In genomic region chr18:33288082-33288716, GRCh38 we compare ENCODE assay signal across 37 cellular contexts.
"Had no signal": no experiment of that assay in that cellular context is flagged by ENCODE, and none has a peak within 500 bp of the region (broad histone marks: within the 10 kb centered on the region; RNA-seq: fewer than 3 reads in every experiment).

No MANE protein-coding gene starts in this region.

- FAIRE-seq: bronchial epithelial cell, TTC549 had no signal

- DNase-seq: activated CD4-positive, alpha-beta memory T cell treated with anti-CD3 and anti-CD28 coated beads, Interleukin-2, amount 10 ng/mL, durations not matched to agents 7 days and 5 days; activated CD4-positive, alpha-beta T cell treated with anti-CD3 and anti-CD28 coated beads for 1 hour; activated CD4-positive, alpha-beta T cell treated with anti-CD3 and anti-CD28 coated beads for 36 hours; activated CD4-positive, alpha-beta T cell treated with anti-CD3 and anti-CD28 coated beads for 48 hours; activated CD4-positive, alpha-beta T cell treated with anti-CD3 and anti-CD28 coated beads, Interleukin-2, amount 10 ng/mL, durations not matched to agents 7 days and 5 days; activated CD4-positive, alpha-beta T cell treated with anti-CD3 and anti-CD28 coated beads, Interleukin-2, amount 50 U/mL, for 48 hours; activated CD4-positive, CD25-positive, alpha-beta regulatory T cell; activated CD8-positive, alpha-beta memory T cell treated with anti-CD3 and anti-CD28 coated beads for 24 hours; activated CD8-positive, alpha-beta memory T cell treated with anti-CD3 and anti-CD28 coated beads, Interleukin-2, amount 10 ng/mL, durations not matched to agents 7 days and 5 days; activated CD8-positive, alpha-beta memory T cell treated with anti-CD3 and anti-CD28 coated beads, Interleukin-2, amount 50 U/mL, for 48 hours; activated CD8-positive, alpha-beta T cell treated with anti-CD3 and anti-CD28 coated beads, Interleukin-2, amount 10 ng/mL, durations not matched to agents 7 days and 5 days; activated effector memory CD4-positive, alpha-beta T cell treated with Interleukin-2 at 50 U/mL for 16 hours; activated gamma-delta T cell; activated naive CD4-positive, alpha-beta T cell treated with anti-CD3 and anti-CD28 coated beads, Interleukin-2, amount 10 ng/mL, durations not matched to agents 7 days and 5 days; activated naive CD4-positive, alpha-beta T cell treated with Interleukin-2 at 50 U/mL for 16 hours; activated naive CD8-positive, alpha-beta T cell treated with anti-CD3 and anti-CD28 coated beads, Interleukin-2, amount 10 ng/mL, durations not matched to agents 7 days and 5 days; activated naive CD8-positive, alpha-beta T cell treated with anti-CD3 and anti-CD28 coated beads, Interleukin-2, amount 50 U/mL, for 24 hours; activated T-cell treated with anti-CD3 and anti-CD28 coated beads, Interleukin-2, amount 50 U/mL, for 24 hours; activated T-cell treated with anti-CD3 and anti-CD28 coated beads, Interleukin-2, amount 50 U/mL, for 48 hours; amygdala; anterior cingulate cortex; central memory CD4-positive, alpha-beta T cell; T-helper 1 cell; T-helper 2 cell; T-helper 9 cell had no signal

- H3K27ac ChIP-seq: ascending aorta, cardiac muscle cell, VCaP had no signal

- H3K27me3 Mint-ChIP-seq: activated CD4-positive, alpha-beta memory T cell treated with anti-CD3 and anti-CD28 coated beads, Interleukin-2, amount 10 ng/mL, durations not matched to agents 7 days and 5 days; activated CD4-positive, alpha-beta T cell treated with anti-CD3 and anti-CD28 coated beads for 36 hours; activated CD4-positive, alpha-beta T cell treated with anti-CD3 and anti-CD28 coated beads, Interleukin-2, amount 10 ng/mL, durations not matched to agents 7 days and 5 days; activated CD8-positive, alpha-beta memory T cell treated with anti-CD3 and anti-CD28 coated beads, Interleukin-2, amount 10 ng/mL, durations not matched to agents 7 days and 5 days; activated naive CD4-positive, alpha-beta T cell treated with anti-CD3 and anti-CD28 coated beads, Interleukin-2, amount 10 ng/mL, durations not matched to agents 7 days and 5 days; activated naive CD4-positive, alpha-beta T cell treated with anti-CD3 and anti-CD28 coated beads, Interleukin-2, amount 50 U/mL, for 24 hours; activated naive CD8-positive, alpha-beta T cell; activated naive CD8-positive, alpha-beta T cell treated with anti-CD3 and anti-CD28 coated beads, Interleukin-2, amount 10 ng/mL, durations not matched to agents 7 days and 5 days; activated naive CD8-positive, alpha-beta T cell treated with anti-CD3 and anti-CD28 coated beads, Interleukin-2, amount 50 U/mL, for 24 hours; activated T-cell treated with anti-CD3 and anti-CD28 coated beads, Interleukin-2, amount 50 U/mL, for 24 hours; brain had no signal

- H3K27me3 ChIP-seq: ascending aorta, cardiac muscle cell had no signal

- H3K36me3 Mint-ChIP-seq: activated CD8-positive, alpha-beta memory T cell treated with anti-CD3 and anti-CD28 coated beads, Interleukin-2, amount 10 ng/mL, durations not matched to agents 7 days and 5 days; activated naive CD4-positive, alpha-beta T cell treated with anti-CD3 and anti-CD28 coated beads, Interleukin-2, amount 10 ng/mL, durations not matched to agents 7 days and 5 days; activated naive CD4-positive, alpha-beta T cell treated with anti-CD3 and anti-CD28 coated beads, Interleukin-2, amount 50 U/mL, for 24 hours; activated naive CD8-positive, alpha-beta T cell; activated naive CD8-positive, alpha-beta T cell treated with anti-CD3 and anti-CD28 coated beads, Interleukin-2, amount 10 ng/mL, durations not matched to agents 7 days and 5 days; brain had no signal

- H3K4me1 Mint-ChIP-seq: activated CD4-positive, alpha-beta memory T cell treated with anti-CD3 and anti-CD28 coated beads, Interleukin-2, amount 10 ng/mL, durations not matched to agents 7 days and 5 days; activated CD4-positive, alpha-beta T cell treated with anti-CD3 and anti-CD28 coated beads for 36 hours; activated CD4-positive, alpha-beta T cell treated with anti-CD3 and anti-CD28 coated beads, Interleukin-2, amount 10 ng/mL, durations not matched to agents 7 days and 5 days; activated CD8-positive, alpha-beta memory T cell treated with anti-CD3 and anti-CD28 coated beads, Interleukin-2, amount 10 ng/mL, durations not matched to agents 7 days and 5 days; activated naive CD4-positive, alpha-beta T cell treated with anti-CD3 and anti-CD28 coated beads, Interleukin-2, amount 10 ng/mL, durations not matched to agents 7 days and 5 days; activated naive CD4-positive, alpha-beta T cell treated with anti-CD3 and anti-CD28 coated beads, Interleukin-2, amount 50 U/mL, for 24 hours; activated naive CD8-positive, alpha-beta T cell treated with anti-CD3 and anti-CD28 coated beads, Interleukin-2, amount 10 ng/mL, durations not matched to agents 7 days and 5 days; activated naive CD8-positive, alpha-beta T cell treated with anti-CD3 and anti-CD28 coated beads, Interleukin-2, amount 50 U/mL, for 24 hours; brain had no signal

- H3K9me3 ChIP-seq: ascending aorta had no signal

- H3K27ac Mint-ChIP-seq: activated CD4-positive, alpha-beta memory T cell treated with anti-CD3 and anti-CD28 coated beads, Interleukin-2, amount 10 ng/mL, durations not matched to agents 7 days and 5 days; activated CD4-positive, alpha-beta T cell treated with anti-CD3 and anti-CD28 coated beads for 36 hours; activated CD4-positive, alpha-beta T cell treated with anti-CD3 and anti-CD28 coated beads, Interleukin-2, amount 10 ng/mL, durations not matched to agents 7 days and 5 days; activated CD8-positive, alpha-beta memory T cell treated with anti-CD3 and anti-CD28 coated beads, Interleukin-2, amount 10 ng/mL, durations not matched to agents 7 days and 5 days; activated CD8-positive, alpha-beta T cell treated with anti-CD3 and anti-CD28 coated beads, Interleukin-2, amount 10 ng/mL, durations not matched to agents 7 days and 5 days; activated naive CD4-positive, alpha-beta T cell treated with anti-CD3 and anti-CD28 coated beads, Interleukin-2, amount 10 ng/mL, durations not matched to agents 7 days and 5 days; activated naive CD8-positive, alpha-beta T cell; activated naive CD8-positive, alpha-beta T cell treated with anti-CD3 and anti-CD28 coated beads, Interleukin-2, amount 10 ng/mL, durations not matched to agents 7 days and 5 days; activated naive CD8-positive, alpha-beta T cell treated with anti-CD3 and anti-CD28 coated beads, Interleukin-2, amount 50 U/mL, for 24 hours; activated T-cell treated with anti-CD3 and anti-CD28 coated beads, Interleukin-2, amount 50 U/mL, for 24 hours; activated T-helper 2 cell treated with anti-CD3 and anti-CD28 coated beads, Interferon-gamma antibody, Interleukin-2, Interleukin-4, amounts not matched to agents 10 μg/mL and 5 μg/mL and 100 μg/mL, durations not matched to agents 14 hours and 24 hours and 36 hours; brain; T-helper 1 cell treated with Interleukin-12 subunit alpha and Interleukin-12 subunit beta and Interleukin-4 antibody, amounts not matched to agents 30 μg/mL and 1 μg/mL, for 36 hours; T-helper 2 cell treated with Interferon-gamma antibody and Interleukin-4, amounts not matched to agents 5 μg/mL and 100 μg/mL, for 36 hours had no signal

- H3K9me3 Mint-ChIP-seq: activated CD4-positive, alpha-beta T cell treated with anti-CD3 and anti-CD28 coated beads, Interleukin-2, amount 10 ng/mL, durations not matched to agents 7 days and 5 days; activated naive CD4-positive, alpha-beta T cell treated with anti-CD3 and anti-CD28 coated beads, Interleukin-2, amount 10 ng/mL, durations not matched to agents 7 days and 5 days; activated naive CD8-positive, alpha-beta T cell treated with anti-CD3 and anti-CD28 coated beads, Interleukin-2, amount 10 ng/mL, durations not matched to agents 7 days and 5 days; activated naive CD8-positive, alpha-beta T cell treated with anti-CD3 and anti-CD28 coated beads, Interleukin-2, amount 50 U/mL, for 24 hours; brain; T-helper 2 cell treated with Interferon-gamma antibody and Interleukin-4, amounts not matched to agents 5 μg/mL and 100 μg/mL, for 36 hours had no signal

- H3K4me1 ChIP-seq: ascending aorta had no signal

- H3K4me3 Mint-ChIP-seq: activated CD4-positive, alpha-beta memory T cell treated with anti-CD3 and anti-CD28 coated beads, Interleukin-2, amount 10 ng/mL, durations not matched to agents 7 days and 5 days; activated CD4-positive, alpha-beta T cell treated with anti-CD3 and anti-CD28 coated beads for 36 hours; activated CD4-positive, alpha-beta T cell treated with anti-CD3 and anti-CD28 coated beads, Interleukin-2, amount 10 ng/mL, durations not matched to agents 7 days and 5 days; activated CD8-positive, alpha-beta memory T cell treated with anti-CD3 and anti-CD28 coated beads, Interleukin-2, amount 10 ng/mL, durations not matched to agents 7 days and 5 days; activated CD8-positive, alpha-beta T cell treated with anti-CD3 and anti-CD28 coated beads, Interleukin-2, amount 10 ng/mL, durations not matched to agents 7 days and 5 days; activated naive CD4-positive, alpha-beta T cell treated with anti-CD3 and anti-CD28 coated beads, Interleukin-2, amount 10 ng/mL, durations not matched to agents 7 days and 5 days; activated naive CD4-positive, alpha-beta T cell treated with anti-CD3 and anti-CD28 coated beads, Interleukin-2, amount 50 U/mL, for 24 hours; activated naive CD8-positive, alpha-beta T cell; activated naive CD8-positive, alpha-beta T cell treated with anti-CD3 and anti-CD28 coated beads, Interleukin-2, amount 10 ng/mL, durations not matched to agents 7 days and 5 days; activated naive CD8-positive, alpha-beta T cell treated with anti-CD3 and anti-CD28 coated beads, Interleukin-2, amount 50 U/mL, for 24 hours; activated T-cell treated with anti-CD3 and anti-CD28 coated beads, Interleukin-2, amount 50 U/mL, for 24 hours; brain; T-helper 1 cell treated with Interleukin-12 subunit alpha and Interleukin-12 subunit beta and Interleukin-4 antibody, amounts not matched to agents 30 μg/mL and 1 μg/mL, for 36 hours; T-helper 2 cell treated with Interferon-gamma antibody and Interleukin-4, amounts not matched to agents 5 μg/mL and 100 μg/mL, for 36 hours had no signal

- ATAC-seq: activated CD4-positive, alpha-beta T cell treated with anti-CD3 and anti-CD28 coated beads for 36 hours; activated CD4-positive, CD25-positive, alpha-beta regulatory T cell treated with anti-CD3 and anti-CD28 coated beads, Interleukin-2, amount 50 U/mL, for 24 hours; activated CD8-positive, alpha-beta memory T cell treated with anti-CD3 and anti-CD28 coated beads, Interleukin-2, amount 10 ng/mL, durations not matched to agents 7 days and 5 days; activated CD8-positive, alpha-beta T cell treated with anti-CD3 and anti-CD28 coated beads, Interleukin-2, amount 10 ng/mL, durations not matched to agents 7 days and 5 days; activated naive CD8-positive, alpha-beta T cell treated with anti-CD3 and anti-CD28 coated beads, Interleukin-2, amount 50 U/mL, for 24 hours had no signal

- H3K36me3 ChIP-seq: ascending aorta, cardiac muscle cell had no signal

- H3K4me3 ChIP-seq: ascending aorta, cardiac muscle cell had no signal
